Comparison of ENCODE assay signal across 7 cellular contexts in the genomic region with DNA sequence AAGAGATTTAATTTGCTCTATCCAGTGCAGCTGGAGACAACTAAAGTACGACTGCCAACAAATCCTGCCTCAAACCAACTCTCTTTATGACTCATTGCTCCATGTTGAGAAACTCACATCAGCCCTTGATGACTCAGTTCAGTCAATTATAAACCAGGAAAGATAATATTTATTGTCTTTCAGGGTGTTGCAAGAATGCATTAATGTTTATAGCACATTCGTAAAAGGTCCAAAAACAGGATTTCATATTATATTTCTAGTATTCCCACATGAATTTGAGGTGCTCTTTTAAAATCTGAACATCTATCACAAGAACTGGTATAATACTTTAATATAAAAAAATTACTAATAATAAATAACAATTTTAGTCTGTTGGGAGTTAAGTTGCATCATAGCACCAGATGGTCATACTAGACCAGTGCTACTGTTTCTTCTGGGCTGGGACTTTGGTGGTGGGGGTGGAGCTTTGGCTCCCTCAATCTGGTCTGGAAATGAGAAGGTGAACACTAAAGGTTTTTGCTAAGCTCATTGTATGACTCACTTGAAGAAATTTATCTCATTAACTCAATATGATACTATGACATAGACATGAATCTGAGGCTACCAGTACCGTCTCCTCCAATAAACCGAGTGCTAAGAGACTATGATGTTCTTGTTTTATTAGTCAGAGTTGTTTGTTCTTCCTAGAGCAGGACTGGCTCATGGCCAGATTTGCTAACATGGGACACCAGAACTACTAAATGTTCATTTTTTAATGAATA. TPM values are rescaled to one million over a fixed set of nuclear protein-coding genes. Genes with fewer than 3 reads are reported as not detected.
DNase-seq lines count a peak whose midpoint lies in the region; ATAC-seq, FAIRE-seq and TF ChIP-seq lines count a peak whose summit lies in the region.

No MANE protein-coding gene starts in this region.

- H3K9me3 ChIP-seq in HEK293 (ENCODE audit: control insufficient read depth, insufficient read depth, low read depth, low read length) (no peaks in the 10 kb centered on the region), kidney (ENCODE audit: control insufficient read depth in 1 of 2, low read length in 2 of 2) (no peaks in the 10 kb centered on the region)

- no peak for TF ChIP-seq CTCF in HEK293 (tag by site-specific recombination; IDR thresholded peaks at IDR 0.05)
- no peak for TF ChIP-seq CTCF in kidney (IDR thresholded peaks at IDR 0.05; ENCODE audit: borderline replicate concordance, extremely low read depth, insufficient read depth)

- peak; percentile 88 for ATAC-seq in GM18502 (IDR thresholded peaks at IDR 0.05; ENCODE audit: poor library complexity, unreplicated experiment)

- H3K9ac ChIP-seq in kidney (ENCODE audit: low read length in 2 of 2), result no peak overlapping the region

- H3K27ac ChIP-seq in HEK293 (ENCODE audit: extremely low read depth, low read depth, low read length) (peak overlapping the region; percentile 50; the same call in 1 of the 2 replicates), kidney (ENCODE audit: low read depth in 2 of 2, low read length in 2 of 2) (no peak overlapping the region)

- peak; percentile 96 for DNase-seq in MV-4-11 (lab: John Stamatoyannopoulos, UW)
- DNase-seq in kidney, result peak; percentile 77
- no peak for DNase-seq in NCI-H1048 (lab: John Stamatoyannopoulos, UW)

- peak; percentile 76 for FAIRE-seq in kidney (lab: Jason Lieb, UNC)

- CTCF ChIA-PET in HEK293 (lab: Yijun Ruan, JAX), result interaction anchor here (0.7 to 1.0 kb wide), 4 partner anchors 17 to 173 kb away, joined by 3 to 5 read pairs (median 4); no protein-coding TSS in a partner anchor

- H3K4me1 ChIP-seq in HEK293 (ENCODE audit: control insufficient read depth, insufficient read depth, low read length) (0 out of 2 replicates have a peak, but pooled peaks cover 7% of the 10 kb centered on the region), kidney (ENCODE audit: control insufficient read depth in 1 of 2, insufficient read depth in 1 of 2, low read depth in 1 of 2, low read length in 2 of 2) (no peaks in the 10 kb centered on the region)

- H3K27ac Mint-ChIP-seq in activated naive CD4-positive, alpha-beta T cell treated with anti-CD3 and anti-CD28 coated beads, Interleukin-2, amount 50 U/mL, for 24 hours, result peak overlapping the region; percentile 12
- H3K27ac Mint-ChIP-seq in stimulated activated naive CD8-positive, alpha-beta T cell treated with anti-CD3 and anti-CD28 coated beads, Interleukin-15, Interleukin-2, amounts not matched to agents 100 ng/mL and 50 ng/mL, for 24 hours, result peak overlapping the region; percentile 73

- H3K4me3 Mint-ChIP-seq in activated naive CD4-positive, alpha-beta T cell treated with anti-CD3 and anti-CD28 coated beads, Interleukin-2, amount 50 U/mL, for 24 hours, result peak overlapping the region; percentile 20
- peak overlapping the region; percentile 45 for H3K4me3 Mint-ChIP-seq in stimulated activated naive CD8-positive, alpha-beta T cell treated with anti-CD3 and anti-CD28 coated beads, Interleukin-15, Interleukin-2, amounts not matched to agents 100 ng/mL and 50 ng/mL, for 24 hours

- POLR2A ChIA-PET in HEK293 (lab: Yijun Ruan, JAX), result no interaction called here

- H3K4me1 Mint-ChIP-seq in activated naive CD4-positive, alpha-beta T cell treated with anti-CD3 and anti-CD28 coated beads, Interleukin-2, amount 50 U/mL, for 24 hours, result peaks cover 8% of the 10 kb centered on the region
- peaks cover 18% of the 10 kb centered on the region for H3K4me1 Mint-ChIP-seq in stimulated activated naive CD8-positive, alpha-beta T cell treated with anti-CD3 and anti-CD28 coated beads, Interleukin-15, Interleukin-2, amounts not matched to agents 100 ng/mL and 50 ng/mL, for 24 hours (ENCODE audit: low read depth)

- no peaks in the 10 kb centered on the region for H3K9me3 Mint-ChIP-seq in activated naive CD4-positive, alpha-beta T cell treated with anti-CD3 and anti-CD28 coated beads, Interleukin-2, amount 50 U/mL, for 24 hours
- H3K9me3 Mint-ChIP-seq in stimulated activated naive CD8-positive, alpha-beta T cell treated with anti-CD3 and anti-CD28 coated beads, Interleukin-15, Interleukin-2, amounts not matched to agents 100 ng/mL and 50 ng/mL, for 24 hours, result no peaks in the 10 kb centered on the region

- H3K4me3 ChIP-seq in HEK293 (ENCODE audit: low read depth, low read length), result no peak overlapping the region
- H3K4me3 ChIP-seq in kidney (ENCODE audit: low read length in 2 of 2), result no peak overlapping the region

- no peaks in the 10 kb centered on the region for H3K36me3 Mint-ChIP-seq in activated naive CD4-positive, alpha-beta T cell treated with anti-CD3 and anti-CD28 coated beads, Interleukin-2, amount 50 U/mL, for 24 hours
- no peaks in the 10 kb centered on the region for H3K36me3 Mint-ChIP-seq in stimulated activated naive CD8-positive, alpha-beta T cell treated with anti-CD3 and anti-CD28 coated beads, Interleukin-15, Interleukin-2, amounts not matched to agents 100 ng/mL and 50 ng/mL, for 24 hours (ENCODE audit: low read depth)

- H3K36me3 ChIP-seq in HEK293 (ENCODE audit: control insufficient read depth in 2 of 2, insufficient read depth in 1 of 2, low read length in 2 of 2) (no peaks in the 10 kb centered on the region), kidney (ENCODE audit: control insufficient read depth in 1 of 2, insufficient read depth in 2 of 2, low read length in 2 of 2) (no peaks in the 10 kb centered on the region)

- peaks cover 3% of the 10 kb centered on the region for H3K27me3 Mint-ChIP-seq in activated naive CD4-positive, alpha-beta T cell treated with anti-CD3 and anti-CD28 coated beads, Interleukin-2, amount 50 U/mL, for 24 hours
- peaks cover 9% of the 10 kb centered on the region for H3K27me3 Mint-ChIP-seq in stimulated activated naive CD8-positive, alpha-beta T cell treated with anti-CD3 and anti-CD28 coated beads, Interleukin-15, Interleukin-2, amounts not matched to agents 100 ng/mL and 50 ng/mL, for 24 hours

- intact Hi-C loops in kidney (cut with DNase I), result no loop called here

TF ChIP-seq in HEK293, 187 proteins besides CTCF, POLR2A, EP300 and RAD21 (continues in another document):
- TF ChIP-seq, protein P1, sequence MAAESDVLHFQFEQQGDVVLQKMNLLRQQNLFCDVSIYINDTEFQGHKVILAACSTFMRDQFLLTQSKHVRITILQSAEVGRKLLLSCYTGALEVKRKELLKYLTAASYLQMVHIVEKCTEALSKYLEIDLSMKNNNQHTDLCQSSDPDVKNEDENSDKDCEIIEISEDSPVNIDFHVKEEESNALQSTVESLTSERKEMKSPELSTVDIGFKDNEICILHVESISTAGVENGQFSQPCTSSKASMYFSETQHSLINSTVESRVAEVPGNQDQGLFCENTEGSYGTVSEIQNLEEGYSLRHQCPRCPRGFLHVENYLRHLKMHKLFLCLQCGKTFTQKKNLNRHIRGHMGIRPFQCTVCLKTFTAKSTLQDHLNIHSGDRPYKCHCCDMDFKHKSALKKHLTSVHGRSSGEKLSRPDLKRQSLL (tag by site-specific recombination; IDR thresholded peaks at IDR 0.05), result no peak
- TF ChIP-seq, protein P2, sequence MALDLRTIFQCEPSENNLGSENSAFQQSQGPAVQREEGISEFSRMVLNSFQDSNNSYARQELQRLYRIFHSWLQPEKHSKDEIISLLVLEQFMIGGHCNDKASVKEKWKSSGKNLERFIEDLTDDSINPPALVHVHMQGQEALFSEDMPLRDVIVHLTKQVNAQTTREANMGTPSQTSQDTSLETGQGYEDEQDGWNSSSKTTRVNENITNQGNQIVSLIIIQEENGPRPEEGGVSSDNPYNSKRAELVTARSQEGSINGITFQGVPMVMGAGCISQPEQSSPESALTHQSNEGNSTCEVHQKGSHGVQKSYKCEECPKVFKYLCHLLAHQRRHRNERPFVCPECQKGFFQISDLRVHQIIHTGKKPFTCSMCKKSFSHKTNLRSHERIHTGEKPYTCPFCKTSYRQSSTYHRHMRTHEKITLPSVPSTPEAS (tag by site-specific recombination; IDR thresholded peaks at IDR 0.05), result peak; percentile 20; the same call in 1 of the 2 replicates
- TF ChIP-seq GFI1B (tag by site-specific recombination; IDR thresholded peaks at IDR 0.05), result peak; percentile 42; the same call in 1 of the 2 replicates
- TF ChIP-seq SP7 (tag by site-specific recombination; IDR thresholded peaks at IDR 0.05), result peak; percentile 87
- TF ChIP-seq, protein P3, sequence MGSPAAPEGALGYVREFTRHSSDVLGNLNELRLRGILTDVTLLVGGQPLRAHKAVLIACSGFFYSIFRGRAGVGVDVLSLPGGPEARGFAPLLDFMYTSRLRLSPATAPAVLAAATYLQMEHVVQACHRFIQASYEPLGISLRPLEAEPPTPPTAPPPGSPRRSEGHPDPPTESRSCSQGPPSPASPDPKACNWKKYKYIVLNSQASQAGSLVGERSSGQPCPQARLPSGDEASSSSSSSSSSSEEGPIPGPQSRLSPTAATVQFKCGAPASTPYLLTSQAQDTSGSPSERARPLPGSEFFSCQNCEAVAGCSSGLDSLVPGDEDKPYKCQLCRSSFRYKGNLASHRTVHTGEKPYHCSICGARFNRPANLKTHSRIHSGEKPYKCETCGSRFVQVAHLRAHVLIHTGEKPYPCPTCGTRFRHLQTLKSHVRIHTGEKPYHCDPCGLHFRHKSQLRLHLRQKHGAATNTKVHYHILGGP (tag by site-specific recombination; IDR thresholded peaks at IDR 0.05), result peak; percentile 95
- TF ChIP-seq ZNF600 (tag by site-specific recombination; IDR thresholded peaks at IDR 0.05), result no peak
- 0 out of 2 replicates have a peak, but pooled peaks have one; percentile 30 for TF ChIP-seq ZNF398 (tag by site-specific recombination; IDR thresholded peaks at IDR 0.05)

RNA-seq across cellular contexts. Expression of gene MAP3K20, which starts 26.6 kb away (rescaled TPM):
- total RNA-seq in kidney, result 25.6 TPM
- 3.9 TPM for polyA plus RNA-seq in kidney (ENCODE audit: insufficient read depth, low read depth, low replicate concordance)
